ENCODE assay signal across 1 cellular context in the genomic region with DNA sequence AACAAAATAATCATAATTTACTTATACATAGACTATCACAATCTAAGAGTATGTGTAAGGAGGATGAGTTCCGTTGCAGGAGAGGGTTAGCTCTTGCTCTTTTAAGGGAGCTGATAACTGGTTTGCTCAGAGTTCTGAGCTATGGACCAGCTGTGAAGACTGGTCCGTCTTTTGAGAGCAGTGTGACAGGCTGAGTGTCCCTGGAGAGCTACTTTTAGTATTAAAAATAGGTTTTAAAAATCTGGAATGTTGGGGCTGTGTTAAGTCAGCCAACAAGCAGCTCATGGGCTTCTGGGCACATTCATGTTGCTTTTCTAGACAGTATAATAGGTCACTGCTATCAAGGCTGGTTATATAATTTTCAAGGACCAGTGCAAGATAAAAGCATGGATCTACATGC.
TF ChIP-seq lines count a peak whose summit lies in the region.

No MANE protein-coding gene starts in this region.

TF ChIP-seq in GM23338, 12 proteins besides CTCF, POLR2A, EP300 and RAD21 (continued from another document):
- TF ChIP-seq, protein P1, sequence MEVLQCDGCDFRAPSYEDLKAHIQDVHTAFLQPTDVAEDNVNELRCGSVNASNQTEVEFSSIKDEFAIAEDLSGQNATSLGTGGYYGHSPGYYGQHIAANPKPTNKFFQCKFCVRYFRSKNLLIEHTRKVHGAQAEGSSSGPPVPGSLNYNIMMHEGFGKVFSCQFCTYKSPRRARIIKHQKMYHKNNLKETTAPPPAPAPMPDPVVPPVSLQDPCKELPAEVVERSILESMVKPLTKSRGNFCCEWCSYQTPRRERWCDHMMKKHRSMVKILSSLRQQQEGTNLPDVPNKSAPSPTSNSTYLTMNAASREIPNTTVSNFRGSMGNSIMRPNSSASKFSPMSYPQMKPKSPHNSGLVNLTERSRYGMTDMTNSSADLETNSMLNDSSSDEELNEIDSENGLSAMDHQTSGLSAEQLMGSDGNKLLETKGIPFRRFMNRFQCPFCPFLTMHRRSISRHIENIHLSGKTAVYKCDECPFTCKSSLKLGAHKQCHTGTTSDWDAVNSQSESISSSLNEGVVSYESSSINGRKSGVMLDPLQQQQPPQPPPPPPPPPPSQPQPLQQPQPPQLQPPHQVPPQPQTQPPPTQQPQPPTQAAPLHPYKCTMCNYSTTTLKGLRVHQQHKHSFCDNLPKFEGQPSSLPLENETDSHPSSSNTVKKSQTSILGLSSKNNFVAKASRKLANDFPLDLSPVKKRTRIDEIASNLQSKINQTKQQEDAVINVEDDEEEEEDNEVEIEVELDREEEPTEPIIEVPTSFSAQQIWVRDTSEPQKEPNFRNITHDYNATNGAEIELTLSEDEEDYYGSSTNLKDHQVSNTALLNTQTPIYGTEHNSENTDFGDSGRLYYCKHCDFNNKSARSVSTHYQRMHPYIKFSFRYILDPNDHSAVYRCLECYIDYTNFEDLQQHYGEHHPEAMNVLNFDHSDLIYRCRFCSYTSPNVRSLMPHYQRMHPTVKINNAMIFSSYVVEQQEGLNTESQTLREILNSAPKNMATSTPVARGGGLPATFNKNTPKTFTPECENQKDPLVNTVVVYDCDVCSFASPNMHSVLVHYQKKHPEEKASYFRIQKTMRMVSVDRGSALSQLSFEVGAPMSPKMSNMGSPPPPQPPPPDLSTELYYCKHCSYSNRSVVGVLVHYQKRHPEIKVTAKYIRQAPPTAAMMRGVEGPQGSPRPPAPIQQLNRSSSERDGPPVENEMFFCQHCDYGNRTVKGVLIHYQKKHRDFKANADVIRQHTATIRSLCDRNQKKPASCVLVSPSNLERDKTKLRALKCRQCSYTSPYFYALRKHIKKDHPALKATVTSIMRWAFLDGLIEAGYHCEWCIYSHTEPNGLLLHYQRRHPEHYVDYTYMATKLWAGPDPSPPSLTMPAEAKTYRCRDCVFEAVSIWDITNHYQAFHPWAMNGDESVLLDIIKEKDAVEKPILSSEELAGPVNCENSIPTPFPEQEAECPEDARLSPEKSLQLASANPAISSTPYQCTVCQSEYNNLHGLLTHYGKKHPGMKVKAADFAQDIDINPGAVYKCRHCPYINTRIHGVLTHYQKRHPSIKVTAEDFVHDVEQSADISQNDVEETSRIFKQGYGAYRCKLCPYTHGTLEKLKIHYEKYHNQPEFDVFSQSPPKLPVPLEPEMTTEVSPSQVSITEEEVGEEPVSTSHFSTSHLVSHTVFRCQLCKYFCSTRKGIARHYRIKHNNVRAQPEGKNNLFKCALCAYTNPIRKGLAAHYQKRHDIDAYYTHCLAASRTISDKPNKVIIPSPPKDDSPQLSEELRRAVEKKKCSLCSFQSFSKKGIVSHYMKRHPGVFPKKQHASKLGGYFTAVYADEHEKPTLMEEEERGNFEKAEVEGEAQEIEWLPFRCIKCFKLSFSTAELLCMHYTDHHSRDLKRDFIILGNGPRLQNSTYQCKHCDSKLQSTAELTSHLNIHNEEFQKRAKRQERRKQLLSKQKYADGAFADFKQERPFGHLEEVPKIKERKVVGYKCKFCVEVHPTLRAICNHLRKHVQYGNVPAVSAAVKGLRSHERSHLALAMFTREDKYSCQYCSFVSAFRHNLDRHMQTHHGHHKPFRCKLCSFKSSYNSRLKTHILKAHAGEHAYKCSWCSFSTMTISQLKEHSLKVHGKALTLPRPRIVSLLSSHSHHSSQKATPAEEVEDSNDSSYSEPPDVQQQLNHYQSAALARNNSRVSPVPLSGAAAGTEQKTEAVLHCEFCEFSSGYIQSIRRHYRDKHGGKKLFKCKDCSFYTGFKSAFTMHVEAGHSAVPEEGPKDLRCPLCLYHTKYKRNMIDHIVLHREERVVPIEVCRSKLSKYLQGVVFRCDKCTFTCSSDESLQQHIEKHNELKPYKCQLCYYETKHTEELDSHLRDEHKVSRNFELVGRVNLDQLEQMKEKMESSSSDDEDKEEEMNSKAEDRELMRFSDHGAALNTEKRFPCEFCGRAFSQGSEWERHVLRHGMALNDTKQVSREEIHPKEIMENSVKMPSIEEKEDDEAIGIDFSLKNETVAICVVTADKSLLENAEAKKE (CRISPR knock-in tag; IDR thresholded peaks at IDR 0.05) = no peak
- TF ChIP-seq ZNF114 (CRISPR knock-in tag; IDR thresholded peaks at IDR 0.05) = no peak
- no peak for TF ChIP-seq STAT1 (IDR thresholded peaks at IDR 0.05; ENCODE audit: unreplicated experiment)
- no peak for TF ChIP-seq POLR2AphosphoS5 (IDR thresholded peaks at IDR 0.05; ENCODE audit: low read depth)
- no peak for TF ChIP-seq JUNB (IDR thresholded peaks at IDR 0.05; ENCODE audit: unreplicated experiment)
- no peak for TF ChIP-seq EZH2 (IDR thresholded peaks at IDR 0.05; ENCODE audit: low read depth, unreplicated experiment)
- TF ChIP-seq NANOG (IDR thresholded peaks at IDR 0.05; ENCODE audit: borderline replicate concordance) = no peak
